ENCODE assay signal across 8 cellular contexts in the genomic region with DNA sequence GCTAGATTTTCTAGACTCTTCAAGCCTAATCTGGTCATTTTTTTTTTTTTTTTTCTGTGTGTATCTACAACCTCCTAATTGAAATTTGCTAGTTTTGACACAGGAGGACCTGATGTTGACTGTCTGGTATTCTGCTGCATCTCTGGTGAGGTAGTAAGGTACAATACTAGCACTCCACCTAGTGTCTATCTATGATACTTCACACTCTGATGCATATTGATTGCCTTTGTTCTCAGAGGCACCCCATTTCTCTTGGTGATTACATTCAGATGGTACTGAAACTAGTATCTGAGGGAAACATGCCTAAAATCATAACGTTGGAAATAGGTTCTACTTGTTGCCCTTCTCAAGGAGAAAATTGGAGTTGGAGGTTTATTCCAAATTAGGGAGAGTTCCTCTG.
DNase-seq lines count a peak whose midpoint lies in the region; ATAC-seq, FAIRE-seq and TF ChIP-seq lines count a peak whose summit lies in the region.

No MANE protein-coding gene starts in this region.

- H3K4me3 ChIP-seq in cardiac muscle cell (no peak overlapping the region), heart left ventricle (no peak overlapping the region), endothelial cell of umbilical vein (replicated peaks in 1 of 3; ENCODE audit: insufficient read depth in 1 of 3, low read depth in 1 of 3, low read length in 3 of 3) (no peak overlapping the region), transverse colon (no peak overlapping the region)

- no peaks in the 10 kb centered on the region for H3K9me1 ChIP-seq in endothelial cell of umbilical vein (replicated peaks; ENCODE audit: control insufficient read depth, extremely low read depth, insufficient read depth, low read length)

- no peaks in the 10 kb centered on the region for H4K20me1 ChIP-seq in endothelial cell of umbilical vein (replicated peaks; ENCODE audit: control insufficient read depth, extremely low read depth, insufficient read depth, low read length)

- no TSS peak for BruUV-seq in endothelial cell of umbilical vein (replicated peaks; lab: Mats Ljungman, UMichigan)

- DNase-seq in cardiac muscle cell (ENCODE audit: low read depth in 1 of 2, low spot score in 1 of 2) = peak; percentile 24 to 56
- no peak for DNase-seq in heart left ventricle
- peak; percentile 34 for DNase-seq in NCI-H82 treated with DMSO at 0.1 percent for 48 hours (lab: John Stamatoyannopoulos, UW; ENCODE audit: unreplicated experiment)
- DNase-seq in endothelial cell of umbilical vein (ENCODE audit: low read depth, low spot score) = peak; percentile 50
- DNase-seq in transverse colon = no peak
- no peak for DNase-seq in activated CD4-positive, CD25-positive, alpha-beta regulatory T cell (lab: John Stamatoyannopoulos, UW)
- DNase-seq in T-helper 1 cell = no peak

- intact Hi-C loops in heart left ventricle (cut with DNase I) = no loop called here
- intact Hi-C loops in endothelial cell of umbilical vein (cut with micrococcal nuclease) = loop anchor here (1.0 to 10.0 kb wide), 5 partner anchors 478 to 1076 kb away; a partner anchor contains a TSS
- intact Hi-C loops in transverse colon (cut with DNase I; ENCODE audit: low total_unique reads) = no loop called here

- 0 to 23% (median 7%) methylated on average over 1 of the region's 1 CpG for WGBS in heart left ventricle, 4 donors
- WGBS in transverse colon (ENCODE audit: low coverage in 1 of 2), 2 donors = 0 to 14% methylated on average over 1 of the region's 1 CpG

- peak; percentile 67 for FAIRE-seq in endothelial cell of umbilical vein (lab: Jason Lieb, UNC)

- TF ChIP-seq EP300 in transverse colon (IDR thresholded peaks at IDR 0.05; ENCODE audit: low read depth) = no peak

- no peaks in the 10 kb centered on the region for H3K27me3 ChIP-seq in cardiac muscle cell
- no peaks in the 10 kb centered on the region for H3K27me3 ChIP-seq in heart left ventricle
- H3K27me3 ChIP-seq in endothelial cell of umbilical vein (ENCODE audit: control insufficient read depth in 2 of 2, insufficient read depth in 2 of 2, low read length in 2 of 2) = no peaks in the 10 kb centered on the region
- H3K27me3 ChIP-seq in transverse colon = no peaks in the 10 kb centered on the region

- H3K9me3 ChIP-seq in cardiac muscle cell (ENCODE audit: low read depth) (no peaks in the 10 kb centered on the region), heart left ventricle (peaks cover 0 to 9% (median 0%) of the 10 kb centered on the region in 12 donors), endothelial cell of umbilical vein (replicated peaks; ENCODE audit: control insufficient read depth, insufficient read depth, low read length) (no peaks in the 10 kb centered on the region), transverse colon (no peaks in the 10 kb centered on the region)

- H2AFZ ChIP-seq in endothelial cell of umbilical vein (ENCODE audit: low read depth, low read length) = no peak overlapping the region

- no peaks in the 10 kb centered on the region for H3K36me3 ChIP-seq in cardiac muscle cell
- H3K36me3 ChIP-seq in heart left ventricle = no peaks in the 10 kb centered on the region
- H3K36me3 ChIP-seq in endothelial cell of umbilical vein (ENCODE audit: control insufficient read depth in 2 of 2, extremely low read depth in 1 of 2, insufficient read depth in 2 of 2, low read length in 2 of 2) = no peaks in the 10 kb centered on the region
- no peaks in the 10 kb centered on the region for H3K36me3 ChIP-seq in transverse colon

- POLR2A ChIA-PET in endothelial cell of umbilical vein (lab: Charles Lee) = no interaction called here

- dilution Hi-C loops in endothelial cell of umbilical vein (cut with MboI; ENCODE audit: extremely low pct_ligation_motif_present, low sequenced_read_pairs) = no loop called here

- no peak for ATAC-seq in heart left ventricle
- no peak for ATAC-seq in HG02763 (IDR thresholded peaks at IDR 0.05; ENCODE audit: unreplicated experiment)

- H3K9ac ChIP-seq in endothelial cell of umbilical vein (replicated peaks; ENCODE audit: extremely low read depth, insufficient read depth, low read length) = no peak overlapping the region

- H3K4me1 ChIP-seq in cardiac muscle cell (ENCODE audit: low read depth) = no peaks in the 10 kb centered on the region
- H3K4me1 ChIP-seq in heart left ventricle = no peaks in the 10 kb centered on the region
- H3K4me1 ChIP-seq in endothelial cell of umbilical vein (ENCODE audit: control insufficient read depth, extremely low read depth, insufficient read depth, low read length) = no peaks in the 10 kb centered on the region
- H3K4me1 ChIP-seq in transverse colon = no peaks in the 10 kb centered on the region

- in situ Hi-C loops in transverse colon (cut with MboI; ENCODE audit: low pct_ligation_motif_present in 1 of 4, low pct_unique_long_range_greater_than_20kb in 1 of 4, low sequenced_read_pairs in 3 of 4) = no loop called here

- H3K79me2 ChIP-seq in endothelial cell of umbilical vein (ENCODE audit: control insufficient read depth, insufficient read depth, low read length) = no peaks in the 10 kb centered on the region

- no peak for TF ChIP-seq POLR2A in heart left ventricle (IDR thresholded peaks at IDR 0.05)
- no peak for TF ChIP-seq POLR2A in endothelial cell of umbilical vein (IDR thresholded peaks at IDR 0.05; ENCODE audit: low read depth, low read length)
- TF ChIP-seq POLR2A in transverse colon (IDR thresholded peaks at IDR 0.05) = no peak

- H3K4me2 ChIP-seq in endothelial cell of umbilical vein (ENCODE audit: insufficient read depth, low read length) = no peak overlapping the region

- TF ChIP-seq CTCF in cardiac muscle cell (IDR thresholded peaks at IDR 0.05; ENCODE audit: low read depth, low read length) (peak; percentile 30), heart left ventricle (IDR thresholded peaks at IDR 0.05) (peak in 2 of 12 donors; percentile 22 to 31), endothelial cell of umbilical vein (IDR thresholded peaks at IDR 0.05; ENCODE audit: extremely low read depth in 1 of 2, insufficient read depth in 1 of 2, low read depth in 1 of 2, low read length in 2 of 2) (peak; percentile 32 to 51), transverse colon (IDR thresholded peaks at IDR 0.05) (peak; percentile 31 to 53 (median 43))

- H3K27ac ChIP-seq in cardiac muscle cell (no peak overlapping the region), heart left ventricle (no peak overlapping the region), endothelial cell of umbilical vein (ENCODE audit: insufficient read depth, low read depth, low read length) (no peak overlapping the region), transverse colon (no peak overlapping the region)

- CTCF ChIA-PET in endothelial cell of umbilical vein (lab: Charles Lee) = interaction anchor here (1.0 kb wide), 1 partner anchor 1134 kb away, joined by 5 read pairs; no protein-coding TSS in a partner anchor

TF ChIP-seq in endothelial cell of umbilical vein, 7 proteins besides CTCF, POLR2A, EP300 and RAD21:
- TF ChIP-seq JUN (IDR thresholded peaks at IDR 0.05; ENCODE audit: borderline replicate concordance, insufficient read depth, insufficient read length, low read depth) (no peak), MYC (IDR thresholded peaks at IDR 0.05; ENCODE audit: low read depth, low read length) (no peak), POLR2AphosphoS5 (IDR thresholded peaks at IDR 0.05; ENCODE audit: insufficient read depth, low read depth, low read length) (no peak), EZH2 (IDR thresholded peaks at IDR 0.05; ENCODE audit: borderline replicate concordance, low read depth, low read length, severe bottlenecking) (no peak), FOS (IDR thresholded peaks at IDR 0.05; ENCODE audit: borderline replicate concordance, insufficient read depth, low read length) (no peak), GATA2 (IDR thresholded peaks at IDR 0.05; ENCODE audit: insufficient read depth, insufficient read length, low read depth, low read length) (no peak)
- TF ChIP-seq, protein P1, sequence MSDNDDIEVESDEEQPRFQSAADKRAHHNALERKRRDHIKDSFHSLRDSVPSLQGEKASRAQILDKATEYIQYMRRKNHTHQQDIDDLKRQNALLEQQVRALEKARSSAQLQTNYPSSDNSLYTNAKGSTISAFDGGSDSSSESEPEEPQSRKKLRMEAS (IDR thresholded peaks at IDR 0.05; ENCODE audit: insufficient read depth, insufficient read length) = no peak

Comparison
In these comparisons a context has a peak if more than half of its experiments do, and no peak if none do; other contexts are left out.
1. DNase-seq: peak in cardiac muscle cell (2 of 2), NCI-H82 treated with DMSO at 0.1 percent for 48 hours (single experiment) and endothelial cell of umbilical vein (single experiment); none in heart left ventricle (0 of 5), transverse colon (single experiment), activated CD4-positive, CD25-positive, alpha-beta regulatory T cell (0 of 4) and T-helper 1 cell (0 of 5).